22 cellular contexts compared by ENCODE assay signal in genomic region chr6:96104910-96105309, GRCh38.
"Had no signal": no experiment of that assay in that cellular context is flagged by ENCODE, and none has a peak within 500 bp of the region (broad histone marks: within the 10 kb centered on the region; RNA-seq: fewer than 3 reads in every experiment).

No MANE protein-coding gene starts in this region.

- H3K36me3 ChIP-seq: adrenal gland had no signal

- DNase-seq: activated CD4-positive, alpha-beta memory T cell treated with anti-CD3 and anti-CD28 coated beads, Interleukin-2, amount 10 ng/mL, durations not matched to agents 7 days and 5 days; activated CD4-positive, alpha-beta T cell treated with anti-CD3 and anti-CD28 coated beads, Interleukin-2, amount 50 U/mL, for 1 hour; activated CD4-positive, CD25-positive, alpha-beta regulatory T cell; activated gamma-delta T cell treated with Interleukin-2 at 50 U/mL for 16 hours; activated naive CD4-positive, alpha-beta T cell treated with anti-CD3 and anti-CD28 coated beads, Interleukin-2, amount 10 ng/mL, durations not matched to agents 7 days and 5 days; activated naive CD8-positive, alpha-beta T cell treated with anti-CD3 and anti-CD28 coated beads, Interleukin-2, amount 10 ng/mL, durations not matched to agents 7 days and 5 days; activated T-cell treated with anti-CD3 and anti-CD28 coated beads for 4 hours; activated T-cell treated with anti-CD3 and anti-CD28 coated beads, Interleukin-2, amount 50 U/mL, for 72 hours; adrenal gland; anterior cingulate cortex; MM.1S; NCI-H1105; NCI-H1436; NCI-H1694 treated with DMSO at 0.1 percent for 48 hours; NCI-H2029 treated with DMSO at 0.1 percent for 48 hours; NCI-H524; Right ventricle myocardium superior; T-helper 17 cell; T-helper 9 cell had no signal

- H3K9me3 Mint-ChIP-seq: activated CD4-positive, alpha-beta memory T cell treated with anti-CD3 and anti-CD28 coated beads, Interleukin-2, amount 10 ng/mL, durations not matched to agents 7 days and 5 days; activated naive CD4-positive, alpha-beta T cell treated with anti-CD3 and anti-CD28 coated beads, Interleukin-2, amount 10 ng/mL, durations not matched to agents 7 days and 5 days; activated naive CD8-positive, alpha-beta T cell treated with anti-CD3 and anti-CD28 coated beads, Interleukin-2, amount 10 ng/mL, durations not matched to agents 7 days and 5 days; activated T-cell treated with anti-CD3 and anti-CD28 coated beads, Interleukin-2, amount 50 U/mL, for 72 hours; activated T-helper 2 cell treated with anti-CD3 and anti-CD28 coated beads, Interferon-gamma antibody, Interleukin-2, Interleukin-4, amounts not matched to agents 10 μg/mL and 5 μg/mL and 100 μg/mL, durations not matched to agents 14 hours and 24 hours and 36 hours had no signal

- ATAC-seq: activated T-cell treated with anti-CD3 and anti-CD28 coated beads, Interleukin-2, amount 50 U/mL, for 72 hours; HepG2; T-helper 17 cell had no signal

- H3K4me2 ChIP-seq: KMS-11 had no signal

- H3K27ac ChIP-seq: adrenal gland, KMS-11 had no signal

- H3K27ac Mint-ChIP-seq: activated CD4-positive, alpha-beta memory T cell treated with anti-CD3 and anti-CD28 coated beads, Interleukin-2, amount 10 ng/mL, durations not matched to agents 7 days and 5 days; activated naive CD4-positive, alpha-beta T cell treated with anti-CD3 and anti-CD28 coated beads, Interleukin-2, amount 10 ng/mL, durations not matched to agents 7 days and 5 days; activated naive CD8-positive, alpha-beta T cell treated with anti-CD3 and anti-CD28 coated beads, Interleukin-2, amount 10 ng/mL, durations not matched to agents 7 days and 5 days; activated T-cell treated with anti-CD3 and anti-CD28 coated beads, Interleukin-2, amount 50 U/mL, for 72 hours; activated T-helper 2 cell treated with anti-CD3 and anti-CD28 coated beads, Interferon-gamma antibody, Interleukin-2, Interleukin-4, amounts not matched to agents 10 μg/mL and 5 μg/mL and 100 μg/mL, durations not matched to agents 14 hours and 24 hours and 36 hours; T-helper 17 cell had no signal

- H3K4me3 Mint-ChIP-seq: activated CD4-positive, alpha-beta memory T cell treated with anti-CD3 and anti-CD28 coated beads, Interleukin-2, amount 10 ng/mL, durations not matched to agents 7 days and 5 days; activated naive CD4-positive, alpha-beta T cell treated with anti-CD3 and anti-CD28 coated beads, Interleukin-2, amount 10 ng/mL, durations not matched to agents 7 days and 5 days; activated naive CD8-positive, alpha-beta T cell treated with anti-CD3 and anti-CD28 coated beads, Interleukin-2, amount 10 ng/mL, durations not matched to agents 7 days and 5 days; activated T-cell treated with anti-CD3 and anti-CD28 coated beads, Interleukin-2, amount 50 U/mL, for 72 hours; T-helper 17 cell had no signal

- H3K9me3 ChIP-seq: adrenal gland had no signal

- H3K9ac ChIP-seq: KMS-11 had no signal

- H3K4me1 ChIP-seq: adrenal gland had no signal

- H3K36me3 Mint-ChIP-seq: activated naive CD4-positive, alpha-beta T cell treated with anti-CD3 and anti-CD28 coated beads, Interleukin-2, amount 10 ng/mL, durations not matched to agents 7 days and 5 days; activated naive CD8-positive, alpha-beta T cell treated with anti-CD3 and anti-CD28 coated beads, Interleukin-2, amount 10 ng/mL, durations not matched to agents 7 days and 5 days had no signal

- H3K27me3 ChIP-seq: adrenal gland had no signal

- H3K27me3 Mint-ChIP-seq: activated CD4-positive, alpha-beta memory T cell treated with anti-CD3 and anti-CD28 coated beads, Interleukin-2, amount 10 ng/mL, durations not matched to agents 7 days and 5 days; activated naive CD4-positive, alpha-beta T cell treated with anti-CD3 and anti-CD28 coated beads, Interleukin-2, amount 10 ng/mL, durations not matched to agents 7 days and 5 days; activated naive CD8-positive, alpha-beta T cell treated with anti-CD3 and anti-CD28 coated beads, Interleukin-2, amount 10 ng/mL, durations not matched to agents 7 days and 5 days; T-helper 17 cell had no signal

- H3K4me3 ChIP-seq: adrenal gland had no signal

- H3K4me1 Mint-ChIP-seq: activated CD4-positive, alpha-beta memory T cell treated with anti-CD3 and anti-CD28 coated beads, Interleukin-2, amount 10 ng/mL, durations not matched to agents 7 days and 5 days; activated naive CD4-positive, alpha-beta T cell treated with anti-CD3 and anti-CD28 coated beads, Interleukin-2, amount 10 ng/mL, durations not matched to agents 7 days and 5 days; activated naive CD8-positive, alpha-beta T cell treated with anti-CD3 and anti-CD28 coated beads, Interleukin-2, amount 10 ng/mL, durations not matched to agents 7 days and 5 days; T-helper 17 cell had no signal
